Comparison of ENCODE assay signal across 21 cellular contexts in genomic region chr2:207449673-207450072, GRCh38.
DNase-seq lines count a peak whose midpoint lies in the region; ATAC-seq lines count a peak whose summit lies in the region.
"Had no signal": no experiment of that assay in that cellular context is flagged by ENCODE, and none has a peak within 500 bp of the region (broad histone marks: within the 10 kb centered on the region; RNA-seq: fewer than 3 reads in every experiment).

No MANE protein-coding gene starts in this region.

- H3K9ac ChIP-seq in HUES6 (ENCODE audit: low read length): peak overlapping the region; percentile 37
- H3K9ac ChIP-seq in iPS-18a (ENCODE audit: low read length): peak overlapping the region; percentile 2
- H3K9ac ChIP-seq: BLaER1 treated with 17β-estradiol and CSF1 and Interleukin-3, amounts not matched to agents 10 nM and 100 nM had no signal

- peaks cover 40% of the 10 kb centered on the region for H3K4me1 ChIP-seq in HUES6 (ENCODE audit: control insufficient read depth, insufficient read depth, low read length)
- peaks cover 26% of the 10 kb centered on the region for H3K4me1 ChIP-seq in iPS-18a (ENCODE audit: control insufficient read depth, low read depth, low read length)
- H3K4me1 ChIP-seq: BLaER1 treated with 17β-estradiol and CSF1 and Interleukin-3, amounts not matched to agents 10 nM and 100 nM had no signal

- H3K27ac Mint-ChIP-seq in activated T-cell treated with anti-CD3 and anti-CD28 coated beads, Interleukin-2, amount 50 U/mL, for 72 hours: peak overlapping the region; percentile 2
- H3K27ac Mint-ChIP-seq: CD14-positive monocyte; CD4-positive, alpha-beta T cell had no signal

- H3K4me3 ChIP-seq in HUES6 (ENCODE audit: low read depth, low read length): no peak overlapping the region; the same call in 1 of the 2 replicates
- peak overlapping the region; percentile 7 for H3K4me3 ChIP-seq in iPS-18a (ENCODE audit: low read length)
- H3K4me3 ChIP-seq: A549; BLaER1 treated with 17β-estradiol and CSF1 and Interleukin-3, amounts not matched to agents 10 nM and 100 nM had no signal

- no peaks in the 10 kb centered on the region for H3K4me1 Mint-ChIP-seq in activated T-cell treated with anti-CD3 and anti-CD28 coated beads, Interleukin-2, amount 50 U/mL, for 72 hours (ENCODE audit: low read depth)
- H3K4me1 Mint-ChIP-seq: CD14-positive monocyte; CD8-positive, alpha-beta memory T cell had no signal

- H3K36me3 ChIP-seq in HUES6 (ENCODE audit: control insufficient read depth, insufficient read depth, low read length) (no peaks in the 10 kb centered on the region), iPS-18a (ENCODE audit: control insufficient read depth, low read depth, low read length) (no peaks in the 10 kb centered on the region)
- H3K36me3 ChIP-seq: BE2C; BLaER1 treated with 17β-estradiol and CSF1 and Interleukin-3, amounts not matched to agents 10 nM and 100 nM had no signal

- no peak for ATAC-seq in activated T-cell treated with anti-CD3 and anti-CD28 coated beads, Interleukin-2, amount 50 U/mL, for 72 hours (replicated peaks in 1 of 2)
- ATAC-seq in GM19397 (IDR thresholded peaks at IDR 0.05; ENCODE audit: unreplicated experiment) (no peak), GM21447 (IDR thresholded peaks at IDR 0.05; ENCODE audit: unreplicated experiment) (no peak)
- ATAC-seq: A549 had no signal

- peaks cover 7% of the 10 kb centered on the region for H3K27me3 Mint-ChIP-seq in activated T-cell treated with anti-CD3 and anti-CD28 coated beads, Interleukin-2, amount 50 U/mL, for 72 hours (ENCODE audit: low read depth)
- H3K27me3 Mint-ChIP-seq: CD4-positive, alpha-beta T cell had no signal

- H3K27ac ChIP-seq in HUES6 (ENCODE audit: low read depth, low read length) (peak overlapping the region; percentile 76), iPS-18a (ENCODE audit: low read length) (no peak overlapping the region)
- H3K27ac ChIP-seq: A549; BLaER1 treated with 17β-estradiol and CSF1 and Interleukin-3, amounts not matched to agents 10 nM and 100 nM had no signal

- no peak for DNase-seq in activated T-cell treated with anti-CD3 and anti-CD28 coated beads, Interleukin-2, amount 50 U/mL, for 72 hours
- DNase-seq in activated T-cell treated with anti-CD3 and anti-CD28 coated beads, Interleukin-2, amount 50 U/mL, for 48 hours: no peak
- no peak for DNase-seq in nucleus accumbens (lab: John Stamatoyannopoulos, UW)
- DNase-seq: 8988T; ACHN; AML-193; BE2C; CD4-positive, alpha-beta T cell; CD8-positive, alpha-beta memory T cell; DMS53; DMS79 treated with DMSO at 0.1 percent for 48 hours; GF-D8; GOT3; HCEC 1CT had no signal

- H3K4me3 Mint-ChIP-seq in activated T-cell treated with anti-CD3 and anti-CD28 coated beads, Interleukin-2, amount 50 U/mL, for 72 hours: no peak overlapping the region
- H3K4me3 Mint-ChIP-seq: CD14-positive monocyte; CD4-positive, alpha-beta T cell; CD8-positive, alpha-beta memory T cell had no signal

- H3K36me3 Mint-ChIP-seq in activated T-cell treated with anti-CD3 and anti-CD28 coated beads, Interleukin-2, amount 50 U/mL, for 72 hours (ENCODE audit: insufficient read depth in 2 of 2): peaks cover 0 to 2% of the 10 kb centered on the region in 2 donors
- H3K36me3 Mint-ChIP-seq: CD14-positive monocyte had no signal

- no peaks in the 10 kb centered on the region for H3K9me3 Mint-ChIP-seq in activated T-cell treated with anti-CD3 and anti-CD28 coated beads, Interleukin-2, amount 50 U/mL, for 72 hours
- H3K9me3 Mint-ChIP-seq: CD4-positive, alpha-beta T cell had no signal

- no peaks in the 10 kb centered on the region for H3K9me3 ChIP-seq in HUES6 (ENCODE audit: control insufficient read depth, insufficient read depth, low read depth, low read length)
- H3K9me3 ChIP-seq in iPS-18a (ENCODE audit: control insufficient read depth, low read depth, low read length): no peaks in the 10 kb centered on the region
- H3K9me3 ChIP-seq: A549, BE2C had no signal

- H3K27me3 ChIP-seq in HUES6 (ENCODE audit: control insufficient read depth, insufficient read depth, low read length) (no peaks in the 10 kb centered on the region), iPS-18a (ENCODE audit: control insufficient read depth, insufficient read depth, low read length) (no peaks in the 10 kb centered on the region)
- H3K27me3 ChIP-seq: BE2C; BLaER1 treated with 17β-estradiol and CSF1 and Interleukin-3, amounts not matched to agents 10 nM and 100 nM had no signal
